In genomic region chr5:45694255-45694834, GRCh38 we compare ENCODE assay signal across 12 cellular contexts. TPM values are rescaled to one million over a fixed set of nuclear protein-coding genes. Genes with fewer than 3 reads are reported as not detected.
DNase-seq lines count a peak whose midpoint lies in the region; ATAC-seq and TF ChIP-seq lines count a peak whose summit lies in the region.
"Had no signal": no experiment of that assay in that cellular context is flagged by ENCODE, and none has a peak within 500 bp of the region (broad histone marks: within the 10 kb centered on the region; RNA-seq: fewer than 3 reads in every experiment).

No MANE protein-coding gene starts in this region.

- H3K27ac ChIP-seq in thyroid gland = no peak overlapping the region

- H3K4me3 Mint-ChIP-seq in nephron = peak overlapping the region; percentile 76 to 85 (median 80)
- H3K4me3 Mint-ChIP-seq: activated CD4-positive, alpha-beta T cell treated with anti-CD3 and anti-CD28 coated beads, Interleukin-2, amount 10 ng/mL, durations not matched to agents 7 days and 5 days; activated naive CD8-positive, alpha-beta T cell; CD8-positive, alpha-beta T cell had no signal

- no peaks in the 10 kb centered on the region for H3K36me3 Mint-ChIP-seq in nephron (ENCODE audit: low read depth)
- H3K36me3 Mint-ChIP-seq: CD8-positive, alpha-beta T cell; IgD-negative memory B cell had no signal

- ATAC-seq in GM21423 (IDR thresholded peaks at IDR 0.05; ENCODE audit: unreplicated experiment) (no peak), HG03378 (IDR thresholded peaks at IDR 0.05; ENCODE audit: unreplicated experiment) (no peak)
- ATAC-seq: CD8-positive, alpha-beta T cell had no signal

- H3K27ac Mint-ChIP-seq in nephron = no peak overlapping the region
- H3K27ac Mint-ChIP-seq: activated CD4-positive, alpha-beta T cell treated with anti-CD3 and anti-CD28 coated beads, Interleukin-2, amount 10 ng/mL, durations not matched to agents 7 days and 5 days; activated naive CD8-positive, alpha-beta T cell; CD8-positive, alpha-beta T cell had no signal

- no peaks in the 10 kb centered on the region for H3K36me3 ChIP-seq in thyroid gland

- H3K27me3 Mint-ChIP-seq in nephron (ENCODE audit: low read depth) = peaks cover 54% of the 10 kb centered on the region

- peaks cover 14% of the 10 kb centered on the region for H3K4me1 Mint-ChIP-seq in nephron
- H3K4me1 Mint-ChIP-seq: IgD-negative memory B cell had no signal

- 19 to 24% methylated on average over 15 of the region's 15 CpGs for WGBS in thyroid gland, 2 donors

- intact Hi-C loops in thyroid gland (cut with DNase I) = no loop called here

- no peak overlapping the region for H3K4me3 ChIP-seq in thyroid gland (replicated peaks in 1 of 3)

- TF ChIP-seq CTCF in nephron (IDR thresholded peaks at IDR 0.05; ENCODE audit: unreplicated experiment in 3 of 3) (no peak), thyroid gland (IDR thresholded peaks at IDR 0.05) (no peak)

- in situ Hi-C loops in G401 (cut with HindIII; ENCODE audit: low sequenced_read_pairs) = no loop called here

- peak; percentile 55 for DNase-seq in G401 (ENCODE audit: low spot score)
- peak; percentile 1 for DNase-seq in M059J (ENCODE audit: low read depth)
- DNase-seq in dermis blood vessel endothelial cell = peak; percentile 5
- DNase-seq in DMS153 (lab: John Stamatoyannopoulos, UW) = no peak
- DNase-seq in thyroid gland = no peak
- DNase-seq: activated CD4-positive, alpha-beta T cell treated with anti-CD3 and anti-CD28 coated beads, Interleukin-2, amount 10 ng/mL, durations not matched to agents 7 days and 5 days; CD8-positive, alpha-beta T cell had no signal

- H3K9me3 Mint-ChIP-seq in nephron = no peaks in the 10 kb centered on the region

- peaks cover 0 to 11% of the 10 kb centered on the region in 2 donors for H3K4me1 ChIP-seq in thyroid gland

- no peaks in the 10 kb centered on the region for H3K27me3 ChIP-seq in thyroid gland

- TF ChIP-seq POLR2A in thyroid gland (IDR thresholded peaks at IDR 0.05) = no peak

- H3K9me3 ChIP-seq in thyroid gland = no peaks in the 10 kb centered on the region

RNA-seq across cellular contexts. Expression of gene HCN1, which starts 1.8 kb away (rescaled TPM):
- total RNA-seq in G401 (2014; rRNA removed; shearing (Covaris generic)) = not detected in 2 replicates
- not detected in 2 replicates for total RNA-seq in M059J (2014; rRNA removed; shearing (Covaris generic))
- total RNA-seq in dermis blood vessel endothelial cell = not detected in 2 replicates
- under 1 TPM; 0.17 to 0.40 (median 0.26) TPM for total RNA-seq in thyroid gland
- total RNA-seq: activated CD4-positive, alpha-beta T cell treated with anti-CD3 and anti-CD28 coated beads, Interleukin-2, amount 10 ng/mL, durations not matched to agents 7 days and 5 days; CD8-positive, alpha-beta T cell had no signal

Comparison
In these comparisons a context has a peak if more than half of its experiments do, and no peak if none do; other contexts are left out.
1. DNase-seq: peak in G401 (single experiment), M059J (single experiment) and dermis blood vessel endothelial cell (single experiment); none in DMS153 (single experiment) and thyroid gland (0 of 2).